Comparison of ENCODE assay signal across 1 cellular context in genomic region chr22:23754220-23754919, GRCh38.
TF ChIP-seq lines count a peak whose summit lies in the region.

Gene VPREB3, minus strand, starts transcription at chr22:23754425. Its CDS starts 62 bp downstream, at chr22:23754363.

TF ChIP-seq in WTC11, 78 proteins besides CTCF, POLR2A, EP300 and RAD21:
- TF ChIP-seq ATF6 (CRISPR knock-in tag; IDR thresholded peaks at IDR 0.05), result no peak
- no peak for TF ChIP-seq ZNF671 (CRISPR knock-in tag; IDR thresholded peaks at IDR 0.05)
- TF ChIP-seq FOXJ3 (CRISPR knock-in tag; IDR thresholded peaks at IDR 0.05; ENCODE audit: borderline replicate concordance), result no peak
- TF ChIP-seq CREM (CRISPR knock-in tag; IDR thresholded peaks at IDR 0.05), result no peak
- no peak for TF ChIP-seq ZNF423 (CRISPR knock-in tag; IDR thresholded peaks at IDR 0.05)
- TF ChIP-seq CBFB (CRISPR knock-in tag; IDR thresholded peaks at IDR 0.05; ENCODE audit: low read depth), result no peak
- no peak for TF ChIP-seq STAT6 (CRISPR knock-in tag; conservative IDR thresholded peaks at IDR 0.05; ENCODE audit: low read depth)
- TF ChIP-seq, protein P1, sequence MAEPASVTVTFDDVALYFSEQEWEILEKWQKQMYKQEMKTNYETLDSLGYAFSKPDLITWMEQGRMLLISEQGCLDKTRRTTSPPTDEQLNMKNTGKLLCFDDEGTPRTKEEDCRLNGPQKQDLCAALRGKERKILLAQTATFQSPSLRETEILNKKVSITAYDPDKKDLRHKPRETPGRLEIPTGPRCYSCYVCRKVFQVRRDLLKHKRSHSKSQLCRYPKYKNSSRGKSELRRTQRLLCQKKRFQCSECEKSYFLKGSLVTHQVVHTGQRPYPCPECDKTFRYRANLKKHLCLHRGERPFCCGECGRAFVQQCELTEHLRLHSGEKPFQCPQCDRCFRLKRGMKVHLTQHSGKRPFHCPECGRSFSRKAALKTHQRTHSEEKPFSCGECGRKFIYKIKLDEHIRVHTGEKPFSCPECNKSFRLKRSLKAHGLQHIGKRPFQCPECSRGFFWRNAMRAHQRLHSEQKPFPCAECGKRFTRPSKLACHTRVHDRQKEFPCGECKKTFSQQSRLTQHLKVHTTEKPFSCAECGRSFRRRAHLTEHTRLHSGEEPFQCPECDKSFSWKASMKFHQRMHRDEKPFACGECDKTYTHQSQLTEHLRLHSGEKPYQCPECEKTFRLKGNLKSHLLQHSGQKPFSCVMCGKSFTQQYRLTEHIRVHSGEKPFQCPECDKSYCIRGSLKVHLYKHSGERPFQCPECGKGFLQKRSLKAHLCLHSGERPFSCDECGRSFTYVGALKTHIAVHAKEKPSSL (CRISPR knock-in tag; conservative IDR thresholded peaks at IDR 0.05), result no peak
- TF ChIP-seq, protein P2, sequence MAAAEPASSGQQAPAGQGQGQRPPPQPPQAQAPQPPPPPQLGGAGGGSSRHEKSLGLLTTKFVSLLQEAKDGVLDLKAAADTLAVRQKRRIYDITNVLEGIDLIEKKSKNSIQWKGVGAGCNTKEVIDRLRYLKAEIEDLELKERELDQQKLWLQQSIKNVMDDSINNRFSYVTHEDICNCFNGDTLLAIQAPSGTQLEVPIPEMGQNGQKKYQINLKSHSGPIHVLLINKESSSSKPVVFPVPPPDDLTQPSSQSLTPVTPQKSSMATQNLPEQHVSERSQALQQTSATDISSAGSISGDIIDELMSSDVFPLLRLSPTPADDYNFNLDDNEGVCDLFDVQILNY (CRISPR knock-in tag; IDR thresholded peaks at IDR 0.05), result no peak
- TF ChIP-seq FOXP1 (CRISPR knock-in tag; IDR thresholded peaks at IDR 0.05; ENCODE audit: borderline replicate concordance), result no peak
- TF ChIP-seq IRF2 (CRISPR knock-in tag; IDR thresholded peaks at IDR 0.05; ENCODE audit: borderline replicate concordance, low read depth), result no peak
- no peak for TF ChIP-seq ATF1 (CRISPR knock-in tag; IDR thresholded peaks at IDR 0.05)
- no peak for TF ChIP-seq GTF2I (CRISPR knock-in tag; conservative IDR thresholded peaks at IDR 0.05)
- no peak for TF ChIP-seq ZNF416 (CRISPR knock-in tag; IDR thresholded peaks at IDR 0.05)
- TF ChIP-seq SOX15 (CRISPR knock-in tag; IDR thresholded peaks at IDR 0.05), result no peak
- no peak for TF ChIP-seq PRRX2 (CRISPR knock-in tag; IDR thresholded peaks at IDR 0.05)
- no peak for TF ChIP-seq OVOL2 (CRISPR knock-in tag; IDR thresholded peaks at IDR 0.05; ENCODE audit: borderline replicate concordance)
